ENCODE assay signal across 8 cellular contexts in the genomic region with DNA sequence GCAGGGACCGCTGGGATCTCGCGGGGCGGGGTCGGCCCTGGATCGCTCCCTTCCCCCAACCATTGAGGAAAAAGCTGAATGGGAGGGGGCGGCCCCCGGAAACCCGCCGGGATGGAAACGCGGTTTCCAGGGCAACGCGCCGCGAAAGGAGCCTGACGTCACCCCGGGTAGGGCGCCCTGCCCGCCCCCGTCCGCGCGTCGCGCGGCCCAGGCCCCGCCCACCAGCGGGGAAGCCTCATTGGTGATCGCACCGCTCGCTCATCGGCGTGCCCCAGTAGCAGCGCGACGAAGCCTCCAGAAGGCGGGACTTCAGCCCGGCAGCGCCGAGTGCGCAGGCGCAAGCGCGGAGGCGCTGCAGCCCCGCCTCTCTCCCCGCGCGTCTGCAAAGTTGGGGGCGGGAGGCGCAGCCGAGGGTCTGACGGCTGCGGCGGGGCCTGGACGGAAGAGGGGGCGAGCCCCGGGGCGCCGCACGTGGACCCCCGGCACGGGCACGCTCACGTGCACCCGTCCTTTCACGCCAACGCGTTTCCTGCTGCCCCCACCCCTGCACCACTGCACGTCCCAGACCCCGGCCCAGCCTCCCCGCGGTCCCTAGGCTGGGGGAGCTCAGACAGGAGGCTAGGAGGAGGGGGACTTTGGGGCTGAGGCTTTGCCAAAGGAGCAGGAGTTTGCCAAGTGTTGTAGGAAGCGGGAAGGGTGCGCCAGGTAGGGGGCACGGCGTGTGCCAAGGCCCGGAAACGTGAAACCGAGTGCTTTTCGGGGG. TPM values are rescaled to one million over a fixed set of nuclear protein-coding genes. Genes with fewer than 3 reads are reported as not detected.
DNase-seq lines count a peak whose midpoint lies in the region; ATAC-seq lines count a peak whose summit lies in the region.

No MANE protein-coding gene starts in this region.

- H3K9me3 ChIP-seq in CD4-positive, CD25-positive, alpha-beta regulatory T cell (ENCODE audit: control insufficient read depth in 2 of 2, low read length in 2 of 2) = no peaks in the 10 kb centered on the region

- DNase-seq in CD4-positive, CD25-positive, alpha-beta regulatory T cell = peak; percentile 96 to 97 (median 96)
- DNase-seq in HT1080 (ENCODE audit: low read depth) = peak; percentile 94
- peak; percentile 70 for DNase-seq in NK-92 (lab: John Stamatoyannopoulos, UW; ENCODE audit: unreplicated experiment)
- DNase-seq in activated CD8-positive, alpha-beta memory T cell treated with anti-CD3 and anti-CD28 coated beads for 1 hour (ENCODE audit: extremely low read depth in 1 of 2, low read depth in 1 of 2) = peak; percentile 89 to 98
- DNase-seq in effector CD4-positive, alpha-beta T cell = peak; percentile 96
- DNase-seq in medulla oblongata (ENCODE audit: extremely low spot score) = peak; percentile 97
- DNase-seq in stimulated activated CD4-positive, alpha-beta T cell treated with anti-CD3 and anti-CD28 coated beads, TNF-alpha, amount 100 ng/mL, for 48 hours (ENCODE audit: low read depth in 3 of 3) = peak; percentile 92 to 97 (median 94)

- no peaks in the 10 kb centered on the region for H3K36me3 Mint-ChIP-seq in CD4-positive, CD25-positive, alpha-beta regulatory T cell

- peaks cover 63% of the 10 kb centered on the region for H3K4me1 ChIP-seq in CD4-positive, CD25-positive, alpha-beta regulatory T cell (ENCODE audit: control insufficient read depth, insufficient read depth, low read length, poor library complexity, severe bottlenecking)

- peaks cover 0 to 68% (median 23%) of the 10 kb centered on the region in 4 donors for H3K4me1 Mint-ChIP-seq in CD4-positive, CD25-positive, alpha-beta regulatory T cell

- peaks cover 0 to 2% (median 0%) of the 10 kb centered on the region in 7 donors for H3K9me3 Mint-ChIP-seq in CD4-positive, CD25-positive, alpha-beta regulatory T cell

- no peaks in the 10 kb centered on the region for H3K27me3 ChIP-seq in CD4-positive, CD25-positive, alpha-beta regulatory T cell (ENCODE audit: control insufficient read depth, insufficient read depth, low read length)

- peak overlapping the region; percentile 92 to 96 (median 96) for H3K27ac Mint-ChIP-seq in CD4-positive, CD25-positive, alpha-beta regulatory T cell

- H3K27ac ChIP-seq in CD4-positive, CD25-positive, alpha-beta regulatory T cell (ENCODE audit: insufficient read depth, low read length, poor library complexity, severe bottlenecking) = peak overlapping the region; percentile 100

- H3K4me3 Mint-ChIP-seq in CD4-positive, CD25-positive, alpha-beta regulatory T cell = peak overlapping the region; percentile 87 to 96 (median 93)

- H3K27me3 Mint-ChIP-seq in CD4-positive, CD25-positive, alpha-beta regulatory T cell = peaks cover 16% of the 10 kb centered on the region

- H3K36me3 ChIP-seq in CD4-positive, CD25-positive, alpha-beta regulatory T cell (ENCODE audit: control insufficient read depth, insufficient read depth, low read length) = peaks cover 16% of the 10 kb centered on the region

- peak; percentile 87 to 88 for ATAC-seq in CD4-positive, CD25-positive, alpha-beta regulatory T cell (ENCODE audit: low read depth in 2 of 2)
- peak; percentile 66 for ATAC-seq in GM19463 (IDR thresholded peaks at IDR 0.05; ENCODE audit: unreplicated experiment)

- peak overlapping the region; percentile 64 for H3K4me3 ChIP-seq in CD4-positive, CD25-positive, alpha-beta regulatory T cell (ENCODE audit: low read depth, low read length)

RNA-seq across cellular contexts. Expression of gene CIRBP, which starts 8.2 kb away (rescaled TPM):
- total RNA-seq in CD4-positive, CD25-positive, alpha-beta regulatory T cell = 497 TPM
- polyA plus RNA-seq in CD4-positive, CD25-positive, alpha-beta regulatory T cell = 100 to 1,000 TPM; 172 to 243 (median 210) TPM
- total RNA-seq in HT1080 (2014; rRNA removed; shearing (Covaris generic)) = 170 and 219 TPM in 2 replicates
- polyA plus RNA-seq in HT1080 (2015; cell fraction: cytosol; rRNA removed) = 148 and 175 TPM in 2 replicates
- 531 and 623 TPM in 2 replicates for polyA plus RNA-seq in HT1080 (2015; cell fraction: nucleus; rRNA removed)

RNA-seq across cellular contexts. Expression of gene MIDN, which starts 12.5 kb away (rescaled TPM):
- 126 TPM for total RNA-seq in CD4-positive, CD25-positive, alpha-beta regulatory T cell
- 1 to 10 TPM; 1.4 to 3.4 (median 1.8) TPM for polyA plus RNA-seq in CD4-positive, CD25-positive, alpha-beta regulatory T cell
- total RNA-seq in HT1080 (2014; rRNA removed; shearing (Covaris generic)) = 10.1 and 11.2 TPM in 2 replicates
- polyA plus RNA-seq in HT1080 (2015; cell fraction: cytosol; rRNA removed) = 39.7 and 46.2 TPM in 2 replicates
- polyA plus RNA-seq in HT1080 (2015; cell fraction: nucleus; rRNA removed) = 62.1 and 101 TPM in 2 replicates

RNA-seq across cellular contexts. Expression of gene FAM174C, which starts 14.4 kb away (rescaled TPM):
- 44.2 TPM for total RNA-seq in CD4-positive, CD25-positive, alpha-beta regulatory T cell
- 10 to 100 TPM; 72.9 to 91.3 (median 88.4) TPM for polyA plus RNA-seq in CD4-positive, CD25-positive, alpha-beta regulatory T cell
- total RNA-seq in HT1080 (2014; rRNA removed; shearing (Covaris generic)) = 53.1 and 58.1 TPM in 2 replicates
- 64.5 and 87.6 TPM in 2 replicates for polyA plus RNA-seq in HT1080 (2015; cell fraction: cytosol; rRNA removed)
- 29.4 and 37.0 TPM in 2 replicates for polyA plus RNA-seq in HT1080 (2015; cell fraction: nucleus; rRNA removed)

RNA-seq across cellular contexts. Expression of gene ATP5F1D, which starts 19.4 kb away (rescaled TPM):
- total RNA-seq in CD4-positive, CD25-positive, alpha-beta regulatory T cell = 124 TPM
- polyA plus RNA-seq in CD4-positive, CD25-positive, alpha-beta regulatory T cell = 100 to 1,000 TPM; 208 to 236 (median 223) TPM
- 55.4 and 127 TPM in 2 replicates for total RNA-seq in HT1080 (2014; rRNA removed; shearing (Covaris generic))
- polyA plus RNA-seq in HT1080 (2015; cell fraction: cytosol; rRNA removed) = 369 and 385 TPM in 2 replicates
- 147 and 154 TPM in 2 replicates for polyA plus RNA-seq in HT1080 (2015; cell fraction: nucleus; rRNA removed)

RNA-seq across cellular contexts. Expression of gene CBARP, which starts 23.1 kb away (rescaled TPM):
- 0.12 TPM for total RNA-seq in CD4-positive, CD25-positive, alpha-beta regulatory T cell
- not detected for polyA plus RNA-seq in CD4-positive, CD25-positive, alpha-beta regulatory T cell
- 3.1 and 3.2 TPM in 2 replicates for total RNA-seq in HT1080 (2014; rRNA removed; shearing (Covaris generic))
- polyA plus RNA-seq in HT1080 (2015; cell fraction: cytosol; rRNA removed) = 5.9 and 6.6 TPM in 2 replicates
- 11.9 TPM in 2 replicates for polyA plus RNA-seq in HT1080 (2015; cell fraction: nucleus; rRNA removed)

Comparison
In these comparisons a context has a peak if more than half of its experiments do, and no peak if none do; other contexts are left out.
1. Peak in every context shown above with its lines: DNase-seq, ATAC-seq, H3K4me3 ChIP-seq and H3K27ac ChIP-seq.
2. RNA of gene MIDN, which starts 12.5 kb away (total RNA-seq): 126 TPM in CD4-positive, CD25-positive, alpha-beta regulatory T cell (single experiment); 10.1 to 11.2 TPM in HT1080; every median in the first group is over 10 times any median in the second.